ENCODE assay signal across 11 cellular contexts in the genomic region with DNA sequence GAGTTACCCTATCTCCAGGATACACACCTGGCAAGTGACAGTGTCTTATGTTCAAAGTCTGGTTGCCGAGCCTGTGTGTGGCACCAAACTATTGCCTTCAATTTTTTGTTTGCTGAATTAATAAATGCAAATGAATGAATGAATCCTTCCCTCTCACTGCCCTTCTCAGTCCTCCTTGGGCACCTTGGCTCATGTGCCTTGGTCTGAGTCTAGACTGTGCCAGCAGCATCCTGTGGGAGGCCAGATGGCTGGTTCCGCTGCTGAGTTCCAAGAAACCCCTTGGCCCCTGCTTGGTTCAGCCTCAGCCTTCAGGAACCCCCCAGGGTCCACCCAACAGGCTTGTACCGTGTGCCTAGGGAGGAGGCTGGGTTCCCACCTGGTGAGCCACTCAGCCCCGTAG. TPM values are rescaled to one million over a fixed set of nuclear protein-coding genes. Genes with fewer than 3 reads are reported as not detected.
A peak's percentile ranks its signal among the peaks of the same experiment; 100 is the strongest.
DNase-seq lines count a peak whose midpoint lies in the region; ATAC-seq and TF ChIP-seq lines count a peak whose summit lies in the region.
"Had no signal": no experiment of that assay in that cellular context is flagged by ENCODE, and none has a peak within 500 bp of the region (broad histone marks: within the 10 kb centered on the region; RNA-seq: fewer than 3 reads in every experiment).

No MANE protein-coding gene starts in this region.

- TF ChIP-seq POLR2A in tibial nerve (IDR thresholded peaks at IDR 0.05) = no peak

- no peak for TF ChIP-seq EP300 in tibial nerve (IDR thresholded peaks at IDR 0.05)

- WGBS in mammary epithelial cell (ENCODE audit: low coverage, missing lambda C conversion rate) = 97% methylated on average over 4 of the region's 4 CpGs
- WGBS in tibial nerve, 2 donors = 94 to 100% methylated on average over 4 of the region's 4 CpGs

- H2AFZ ChIP-seq in mammary epithelial cell (ENCODE audit: low read depth, low read length) = no peak overlapping the region

- H3K9ac ChIP-seq in mammary epithelial cell (ENCODE audit: insufficient read depth, low read length) (no peak overlapping the region), mucosa of rectum (ENCODE audit: low read depth in 1 of 2, low read length in 2 of 2) (peak overlapping the region in 1 of 2 donors; percentile 98)

- no peak overlapping the region for H3K27ac Mint-ChIP-seq in MCF 10A (ENCODE audit: low read depth, unreplicated experiment)
- H3K27ac Mint-ChIP-seq in activated naive CD8-positive, alpha-beta T cell treated with anti-CD3 and anti-CD28 coated beads, Interleukin-2, amount 50 U/mL, for 24 hours = peak overlapping the region; percentile 97

- no peak for ATAC-seq in activated naive CD8-positive, alpha-beta T cell treated with anti-CD3 and anti-CD28 coated beads, Interleukin-2, amount 50 U/mL, for 24 hours

- no peaks in the 10 kb centered on the region for H3K27me3 Mint-ChIP-seq in MCF 10A (ENCODE audit: insufficient read depth, unreplicated experiment)
- no peaks in the 10 kb centered on the region for H3K27me3 Mint-ChIP-seq in activated naive CD8-positive, alpha-beta T cell treated with anti-CD3 and anti-CD28 coated beads, Interleukin-2, amount 50 U/mL, for 24 hours

- POLR2A ChIA-PET in MCF 10A (lab: Yijun Ruan, JAX) = no interaction called here

- peaks cover 6% of the 10 kb centered on the region for H3K79me2 ChIP-seq in mammary epithelial cell (ENCODE audit: insufficient read depth, low read length)

- H3K36me3 ChIP-seq in mammary epithelial cell (ENCODE audit: insufficient read depth, low read length) (no peaks in the 10 kb centered on the region), mucosa of rectum (ENCODE audit: control insufficient read depth in 2 of 2, insufficient read depth in 2 of 2, low read length in 2 of 2) (no peaks in the 10 kb centered on the region), tibial nerve (no peaks in the 10 kb centered on the region)

- DNase-seq in MCF 10A (ENCODE audit: unreplicated experiment) (no peak), mammary epithelial cell (no peak), tibial nerve (ENCODE audit: low spot score in 2 of 2) (no peak), NCI-H82 (lab: John Stamatoyannopoulos, UW) (no peak), activated gamma-delta T cell (lab: John Stamatoyannopoulos, UW) (no peak), NOMO-1 treated with DMSO at 0.1 percent for 48 hours (lab: John Stamatoyannopoulos, UW; ENCODE audit: unreplicated experiment) (no peak)
- DNase-seq in activated naive CD8-positive, alpha-beta T cell treated with anti-CD3 and anti-CD28 coated beads, Interleukin-2, amount 50 U/mL, for 24 hours = no peak
- DNase-seq: activated CD4-positive, alpha-beta T cell treated with anti-CD3 and anti-CD28 coated beads, Interleukin-2, amount 50 U/mL, for 48 hours; NCI-H1417; stimulated activated CD8-positive, alpha-beta memory T cell treated with anti-CD3 and anti-CD28 coated beads, Interleukin-4, amount 100 ng/mL, for 48 hours had no signal

- BruUV-seq in MCF 10A (replicated peaks; lab: Mats Ljungman, UMichigan) (no TSS peak), mammary epithelial cell (replicated peaks; lab: Mats Ljungman, UMichigan) (no TSS peak)

- CTCF ChIA-PET in MCF 10A (lab: Yijun Ruan, JAX) (no interaction called here), mammary epithelial cell (lab: Charles Lee; ENCODE audit: low non-redundant PET) (no interaction called here)

- H3K4me3 Mint-ChIP-seq in MCF 10A (ENCODE audit: unreplicated experiment) = peak overlapping the region; percentile 23
- peak overlapping the region; percentile 96 for H3K4me3 Mint-ChIP-seq in activated naive CD8-positive, alpha-beta T cell treated with anti-CD3 and anti-CD28 coated beads, Interleukin-2, amount 50 U/mL, for 24 hours

- H3K4me3 ChIP-seq in mammary epithelial cell (replicated peaks in 1 of 3; ENCODE audit: insufficient read depth in 1 of 3, low read depth in 2 of 3, low read length in 3 of 3) (no peak overlapping the region), mucosa of rectum (ENCODE audit: low read length in 2 of 2) (peak overlapping the region in 1 of 2 donors; percentile 37), tibial nerve (no peak overlapping the region)

- no peak overlapping the region for H3K4me2 ChIP-seq in mammary epithelial cell (ENCODE audit: insufficient read depth, low read depth, low read length)

- H3K27me3 ChIP-seq in mammary epithelial cell (ENCODE audit: insufficient read depth, low read length) = no peaks in the 10 kb centered on the region
- H3K27me3 ChIP-seq in mucosa of rectum (ENCODE audit: control insufficient read depth in 2 of 2, insufficient read depth in 2 of 2, low read length in 2 of 2) = no peaks in the 10 kb centered on the region
- no peaks in the 10 kb centered on the region for H3K27me3 ChIP-seq in tibial nerve

- peaks cover 16% of the 10 kb centered on the region for H3K4me1 ChIP-seq in mammary epithelial cell (ENCODE audit: insufficient read depth, low read length)
- H3K4me1 ChIP-seq in mucosa of rectum (ENCODE audit: control insufficient read depth in 2 of 2, insufficient read depth in 2 of 2, low read length in 2 of 2) = peaks cover 29 to 41% of the 10 kb centered on the region in 2 donors
- peaks cover 0 to 81% (median 62%) of the 10 kb centered on the region in 4 donors for H3K4me1 ChIP-seq in tibial nerve

- H3K4me1 Mint-ChIP-seq in MCF 10A (ENCODE audit: insufficient read depth, unreplicated experiment) = peaks cover 26% of the 10 kb centered on the region
- H3K4me1 Mint-ChIP-seq in activated naive CD8-positive, alpha-beta T cell treated with anti-CD3 and anti-CD28 coated beads, Interleukin-2, amount 50 U/mL, for 24 hours = peaks cover 30% of the 10 kb centered on the region

- dilution Hi-C loops in mammary epithelial cell (cut with HindIII; ENCODE audit: low sequenced_read_pairs) = no loop called here

- TF ChIP-seq CTCF in MCF 10A (IDR thresholded peaks at IDR 0.05; ENCODE audit: unreplicated experiment) (no peak), mammary epithelial cell (conservative IDR thresholded peaks at IDR 0.05 in 1 of 2, IDR thresholded peaks at IDR 0.05 in 1 of 2; ENCODE audit: extremely low read depth in 1 of 2, insufficient read depth in 1 of 2, low read depth in 1 of 2, low read length in 2 of 2) (no peak), tibial nerve (IDR thresholded peaks at IDR 0.05) (no peak)

- H3K36me3 Mint-ChIP-seq in MCF 10A (ENCODE audit: insufficient read depth, unreplicated experiment) = peaks cover 6% of the 10 kb centered on the region
- H3K36me3 Mint-ChIP-seq in activated naive CD8-positive, alpha-beta T cell treated with anti-CD3 and anti-CD28 coated beads, Interleukin-2, amount 50 U/mL, for 24 hours (ENCODE audit: low read depth) = peaks cover 10% of the 10 kb centered on the region

- H4K20me1 ChIP-seq in mammary epithelial cell (ENCODE audit: insufficient read depth, low read length) = no peaks in the 10 kb centered on the region

- H3K9me3 ChIP-seq in mammary epithelial cell (replicated peaks; ENCODE audit: insufficient read depth, low read length) (no peaks in the 10 kb centered on the region), mucosa of rectum (ENCODE audit: control insufficient read depth in 2 of 2, low read length in 2 of 2) (no peaks in the 10 kb centered on the region), tibial nerve (no peaks in the 10 kb centered on the region)

- no peaks in the 10 kb centered on the region for H3K9me3 Mint-ChIP-seq in MCF 10A (ENCODE audit: unreplicated experiment)
- no peaks in the 10 kb centered on the region for H3K9me3 Mint-ChIP-seq in activated naive CD8-positive, alpha-beta T cell treated with anti-CD3 and anti-CD28 coated beads, Interleukin-2, amount 50 U/mL, for 24 hours

- intact Hi-C loops in MCF 10A (cut with micrococcal nuclease) (no loop called here), mammary epithelial cell (cut with micrococcal nuclease) (no loop called here)

- no peak overlapping the region for H3K27ac ChIP-seq in mammary epithelial cell (ENCODE audit: insufficient read depth, low read depth, low read length)
- H3K27ac ChIP-seq in mucosa of rectum (ENCODE audit: low read depth in 2 of 2, low read length in 2 of 2) = peak overlapping the region; percentile 96 to 99
- peak overlapping the region; percentile 98 to 100 (median 99) for H3K27ac ChIP-seq in tibial nerve

- in situ Hi-C loops in mammary epithelial cell (cut with MboI; ENCODE audit: low sequenced_read_pairs in 2 of 2) = no loop called here

RNA-seq across cellular contexts. Expression of a gene that starts 31.0 kb away (rescaled TPM):
- total RNA-seq in MCF 10A (2022) (25.4 and 26.9 TPM in 2 replicates), mammary epithelial cell (10 to 100 TPM; 28.3 to 30.3 TPM), tibial nerve (10 to 100 TPM; 50.8 to 67.3 (median 56.9) TPM)
- 15.1 TPM for polyA plus RNA-seq in mammary epithelial cell
- polyA minus RNA-seq in mammary epithelial cell = 43.0 TPM

RNA-seq across cellular contexts. Expression of a gene that starts 33.8 kb away (rescaled TPM):
- total RNA-seq in MCF 10A (2022) (2.2 and 4.2 TPM in 2 replicates), mammary epithelial cell (1 to 10 TPM; 5.2 TPM), tibial nerve (10 to 100 TPM; 20.1 to 49.4 (median 43.9) TPM)
- polyA plus RNA-seq in mammary epithelial cell = 7.4 TPM
- 62.8 TPM for polyA minus RNA-seq in mammary epithelial cell

RNA-seq across cellular contexts. Expression of a gene that starts 52.9 kb away (rescaled TPM):
- total RNA-seq in MCF 10A (2022) (62.3 and 68.8 TPM in 2 replicates), mammary epithelial cell (10 to 100 TPM; 32.2 to 54.3 TPM), tibial nerve (10 to 100 TPM; 32.6 to 51.5 (median 36.4) TPM)
- polyA plus RNA-seq in mammary epithelial cell = 73.3 TPM
- 22.1 TPM for polyA minus RNA-seq in mammary epithelial cell

RNA-seq across cellular contexts. Expression of a gene that starts 53.4 kb away (rescaled TPM):
- total RNA-seq in MCF 10A (2022) = 105 and 109 TPM in 2 replicates
- 10 to 100 TPM; 79.2 to 96.0 TPM for total RNA-seq in mammary epithelial cell
- polyA plus RNA-seq in mammary epithelial cell = 61.5 TPM
- 85.0 TPM for polyA minus RNA-seq in mammary epithelial cell
- 10 to 100 TPM; 69.9 to 91.1 (median 76.4) TPM for total RNA-seq in tibial nerve
